In the genomic region with DNA sequence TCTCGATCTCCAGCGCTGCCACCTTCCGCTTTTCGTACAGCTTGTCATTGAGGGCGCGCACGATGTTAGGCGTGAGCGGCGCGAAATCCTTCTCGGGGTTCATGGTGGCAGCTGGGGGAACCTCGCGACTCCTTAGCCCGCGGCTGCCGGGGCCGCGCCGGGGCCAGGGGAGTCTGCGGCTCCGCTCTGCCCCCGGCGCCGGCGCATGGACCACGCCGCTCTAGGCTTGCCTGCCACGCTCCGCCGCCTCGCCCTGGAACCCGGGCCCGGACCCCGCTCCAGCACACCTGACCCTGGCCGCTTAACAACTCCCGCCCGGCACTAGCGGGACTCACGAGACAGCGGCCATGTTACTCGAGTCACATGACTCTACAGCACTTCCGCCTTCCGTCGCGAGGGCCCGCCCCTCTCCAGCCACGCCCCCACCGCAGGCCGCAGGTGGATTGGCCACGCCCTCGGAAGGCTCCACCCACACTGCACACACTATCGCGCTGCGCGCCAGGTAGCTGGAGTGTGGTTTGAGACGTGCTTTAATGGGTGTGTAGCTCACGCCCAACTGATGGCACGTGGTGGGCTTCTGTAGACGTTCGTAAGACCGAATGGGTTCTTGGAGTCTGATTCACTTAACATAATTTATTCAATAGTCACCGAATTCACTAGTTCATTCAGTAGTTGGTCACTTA, we compare ENCODE assay signal across 1 cellular context.
TF ChIP-seq lines count a peak whose summit lies in the region.

Gene VAC14 (minus strand): TSS at position 361 of the 683 bp plus-strand sequence. CDS start 258 bp downstream, at position 103.

TF ChIP-seq in GM12878, 131 proteins besides CTCF, POLR2A, EP300 and RAD21 (continued from another document):
- no peak for TF ChIP-seq SKIL (IDR thresholded peaks at IDR 0.05; ENCODE audit: low read depth, poor library complexity, severe bottlenecking)
- no peak for TF ChIP-seq NFIC (IDR thresholded peaks at IDR 0.05; ENCODE audit: low read depth, low read length)
- TF ChIP-seq POLR2AphosphoS2 (IDR thresholded peaks at IDR 0.05; ENCODE audit: low read depth, low read length): peak; percentile 38; the same call in 1 of the 2 replicates
- TF ChIP-seq ZNF24 (IDR thresholded peaks at IDR 0.05): no peak
- TF ChIP-seq YBX1 (IDR thresholded peaks at IDR 0.05): no peak
- TF ChIP-seq, protein P1, sequence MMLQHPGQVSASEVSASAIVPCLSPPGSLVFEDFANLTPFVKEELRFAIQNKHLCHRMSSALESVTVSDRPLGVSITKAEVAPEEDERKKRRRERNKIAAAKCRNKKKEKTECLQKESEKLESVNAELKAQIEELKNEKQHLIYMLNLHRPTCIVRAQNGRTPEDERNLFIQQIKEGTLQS (IDR thresholded peaks at IDR 0.05; ENCODE audit: borderline replicate concordance, extremely low read depth, low read depth, low read length): peak; percentile 71; the same call in 1 of the 2 replicates
- no peak for TF ChIP-seq NR2C2 (IDR thresholded peaks at IDR 0.05; ENCODE audit: borderline replicate concordance, control insufficient read depth, insufficient read length, low read depth)
- TF ChIP-seq IRF5 (IDR thresholded peaks at IDR 0.05; ENCODE audit: borderline replicate concordance): no peak
- peak; percentile 61 for TF ChIP-seq NR2F1 (conservative IDR thresholded peaks at IDR 0.05)
- TF ChIP-seq KLF5 (IDR thresholded peaks at IDR 0.05; ENCODE audit: partially characterized antibody): peak; percentile 65
- no peak for TF ChIP-seq MYB (IDR thresholded peaks at IDR 0.05; ENCODE audit: borderline replicate concordance, low read depth, low read length)
- TF ChIP-seq IKZF2 (IDR thresholded peaks at IDR 0.05): no peak
- TF ChIP-seq PRDM15 (CRISPR knock-in tag; IDR thresholded peaks at IDR 0.05): no peak
- TF ChIP-seq CEBPB (IDR thresholded peaks at IDR 0.05; ENCODE audit: borderline replicate concordance in 1 of 2, low read depth in 2 of 2, low read length in 2 of 2): no peak
- peak; percentile 82 for TF ChIP-seq USF2 (IDR thresholded peaks at IDR 0.05; ENCODE audit: borderline replicate concordance, low read depth, low read length)
- TF ChIP-seq NFXL1 (IDR thresholded peaks at IDR 0.05; ENCODE audit: borderline replicate concordance): 0 out of 2 replicates have a peak, but pooled peaks have one; percentile 32
- TF ChIP-seq POLR2AphosphoS5 (IDR thresholded peaks at IDR 0.05; ENCODE audit: low read length): peak; percentile 88
- TF ChIP-seq KDM1A (IDR thresholded peaks at IDR 0.05; ENCODE audit: borderline replicate concordance): no peak
- TF ChIP-seq HDAC2 (IDR thresholded peaks at IDR 0.05): no peak
- TF ChIP-seq, protein P2, sequence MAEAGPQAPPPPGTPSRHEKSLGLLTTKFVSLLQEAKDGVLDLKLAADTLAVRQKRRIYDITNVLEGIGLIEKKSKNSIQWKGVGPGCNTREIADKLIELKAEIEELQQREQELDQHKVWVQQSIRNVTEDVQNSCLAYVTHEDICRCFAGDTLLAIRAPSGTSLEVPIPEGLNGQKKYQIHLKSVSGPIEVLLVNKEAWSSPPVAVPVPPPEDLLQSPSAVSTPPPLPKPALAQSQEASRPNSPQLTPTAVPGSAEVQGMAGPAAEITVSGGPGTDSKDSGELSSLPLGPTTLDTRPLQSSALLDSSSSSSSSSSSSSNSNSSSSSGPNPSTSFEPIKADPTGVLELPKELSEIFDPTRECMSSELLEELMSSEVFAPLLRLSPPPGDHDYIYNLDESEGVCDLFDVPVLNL (IDR thresholded peaks at IDR 0.05; ENCODE audit: low read depth, low read length): peak; percentile 58; the same call in 1 of the 2 replicates
- TF ChIP-seq SRF (IDR thresholded peaks at IDR 0.05; ENCODE audit: low read depth in 2 of 2, low read length in 2 of 2): no peak
- TF ChIP-seq TARDBP (IDR thresholded peaks at IDR 0.05; ENCODE audit: borderline replicate concordance): peak; percentile 63; the same call in 1 of the 2 replicates
- peak; percentile 85 for TF ChIP-seq SMAD5 (IDR thresholded peaks at IDR 0.05; ENCODE audit: low read depth)
- TF ChIP-seq SREBF1 (IDR thresholded peaks at IDR 0.05; ENCODE audit: low read length): no peak
- peak; percentile 35; the same call in 1 of the 2 replicates for TF ChIP-seq ZBTB11 (CRISPR knock-in tag; IDR thresholded peaks at IDR 0.05)
- TF ChIP-seq ZNF207 (IDR thresholded peaks at IDR 0.05; ENCODE audit: borderline replicate concordance): no peak
